ENCODE assay signal across 1 cellular context in the genomic region with DNA sequence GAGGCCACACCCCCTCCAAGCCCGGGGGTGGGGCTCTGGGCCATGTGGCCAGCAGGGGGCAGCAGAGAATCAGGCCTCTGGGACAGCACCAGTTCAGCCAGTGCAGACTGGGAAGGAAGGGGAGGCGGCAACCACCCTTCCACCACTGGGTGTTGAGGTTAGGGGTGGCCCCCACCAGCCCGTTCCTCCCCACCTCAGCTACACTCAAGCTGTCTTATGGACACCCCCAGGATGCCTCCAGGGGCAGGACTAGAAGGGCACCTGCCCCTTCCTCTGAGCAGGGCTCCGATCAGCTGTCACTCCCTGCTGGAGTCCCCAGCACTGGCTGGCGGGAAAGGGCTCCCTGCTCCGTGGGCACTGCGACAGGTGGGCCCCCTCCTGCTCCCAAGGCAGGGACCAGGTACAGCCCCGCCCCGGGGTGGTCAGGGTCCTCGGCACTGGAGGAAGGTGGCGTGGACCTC.
TF ChIP-seq lines count a peak whose summit lies in the region.

No MANE protein-coding gene starts in this region.

TF ChIP-seq in HepG2, 621 proteins besides CTCF, POLR2A, EP300 and RAD21 (continued from another document and continues in another):
- TF ChIP-seq ZNF318 (CRISPR knock-in tag; IDR thresholded peaks at IDR 0.05) = no peak
- no peak for TF ChIP-seq SOX6 (IDR thresholded peaks at IDR 0.05)
- TF ChIP-seq SOX6 (CRISPR knock-in tag; IDR thresholded peaks at IDR 0.05) = peak; percentile 68
- no peak for TF ChIP-seq ZNF7 (CRISPR knock-in tag; IDR thresholded peaks at IDR 0.05)
- TF ChIP-seq GFI1 (CRISPR knock-in tag; IDR thresholded peaks at IDR 0.05; ENCODE audit: borderline replicate concordance) = no peak; the same call in 1 of the 2 replicates
- TF ChIP-seq ZNF792 (CRISPR knock-in tag; IDR thresholded peaks at IDR 0.05) = 0 out of 2 replicates have a peak, but pooled peaks have one; percentile 43
- TF ChIP-seq ZNF790 (CRISPR knock-in tag; IDR thresholded peaks at IDR 0.05; ENCODE audit: borderline replicate concordance) = no peak
- TF ChIP-seq ZNF230 (CRISPR knock-in tag; IDR thresholded peaks at IDR 0.05) = 0 out of 2 replicates have a peak, but pooled peaks have one; percentile 78
- TF ChIP-seq ZBTB49 (CRISPR knock-in tag; IDR thresholded peaks at IDR 0.05; ENCODE audit: borderline replicate concordance) = no peak
- TF ChIP-seq, protein P1, sequence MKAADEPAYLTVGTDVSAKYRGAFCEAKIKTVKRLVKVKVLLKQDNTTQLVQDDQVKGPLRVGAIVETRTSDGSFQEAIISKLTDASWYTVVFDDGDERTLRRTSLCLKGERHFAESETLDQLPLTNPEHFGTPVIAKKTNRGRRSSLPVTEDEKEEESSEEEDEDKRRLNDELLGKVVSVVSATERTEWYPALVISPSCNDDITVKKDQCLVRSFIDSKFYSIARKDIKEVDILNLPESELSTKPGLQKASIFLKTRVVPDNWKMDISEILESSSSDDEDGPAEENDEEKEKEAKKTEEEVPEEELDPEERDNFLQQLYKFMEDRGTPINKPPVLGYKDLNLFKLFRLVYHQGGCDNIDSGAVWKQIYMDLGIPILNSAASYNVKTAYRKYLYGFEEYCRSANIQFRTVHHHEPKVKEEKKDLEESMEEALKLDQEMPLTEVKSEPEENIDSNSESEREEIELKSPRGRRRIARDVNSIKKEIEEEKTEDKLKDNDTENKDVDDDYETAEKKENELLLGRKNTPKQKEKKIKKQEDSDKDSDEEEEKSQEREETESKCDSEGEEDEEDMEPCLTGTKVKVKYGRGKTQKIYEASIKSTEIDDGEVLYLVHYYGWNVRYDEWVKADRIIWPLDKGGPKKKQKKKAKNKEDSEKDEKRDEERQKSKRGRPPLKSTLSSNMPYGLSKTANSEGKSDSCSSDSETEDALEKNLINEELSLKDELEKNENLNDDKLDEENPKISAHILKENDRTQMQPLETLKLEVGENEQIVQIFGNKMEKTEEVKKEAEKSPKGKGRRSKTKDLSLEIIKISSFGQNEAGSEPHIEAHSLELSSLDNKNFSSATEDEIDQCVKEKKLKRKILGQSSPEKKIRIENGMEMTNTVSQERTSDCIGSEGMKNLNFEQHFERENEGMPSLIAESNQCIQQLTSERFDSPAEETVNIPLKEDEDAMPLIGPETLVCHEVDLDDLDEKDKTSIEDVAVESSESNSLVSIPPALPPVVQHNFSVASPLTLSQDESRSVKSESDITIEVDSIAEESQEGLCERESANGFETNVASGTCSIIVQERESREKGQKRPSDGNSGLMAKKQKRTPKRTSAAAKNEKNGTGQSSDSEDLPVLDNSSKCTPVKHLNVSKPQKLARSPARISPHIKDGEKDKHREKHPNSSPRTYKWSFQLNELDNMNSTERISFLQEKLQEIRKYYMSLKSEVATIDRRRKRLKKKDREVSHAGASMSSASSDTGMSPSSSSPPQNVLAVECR (CRISPR knock-in tag; IDR thresholded peaks at IDR 0.05; ENCODE audit: borderline replicate concordance) = peak; percentile 46; the same call in 1 of the 2 replicates
- no peak for TF ChIP-seq ZNF598 (CRISPR knock-in tag; IDR thresholded peaks at IDR 0.05; ENCODE audit: borderline replicate concordance)
- no peak for TF ChIP-seq ZNF337 (CRISPR knock-in tag; IDR thresholded peaks at IDR 0.05; ENCODE audit: borderline replicate concordance, low read depth)
- TF ChIP-seq THAP9 (CRISPR knock-in tag; IDR thresholded peaks at IDR 0.05; ENCODE audit: borderline replicate concordance) = peak; percentile 49; the same call in 1 of the 2 replicates
- TF ChIP-seq ZNF572 (CRISPR knock-in tag; IDR thresholded peaks at IDR 0.05) = peak; percentile 81; the same call in 1 of the 2 replicates
- no peak for TF ChIP-seq IRF1 (CRISPR knock-in tag; IDR thresholded peaks at IDR 0.05; ENCODE audit: low read depth)
- no peak for TF ChIP-seq CHCHD3 (CRISPR knock-in tag; IDR thresholded peaks at IDR 0.05)
- no peak for TF ChIP-seq ZNF180 (CRISPR knock-in tag; IDR thresholded peaks at IDR 0.05; ENCODE audit: borderline replicate concordance, low read depth)
- TF ChIP-seq, protein P2, sequence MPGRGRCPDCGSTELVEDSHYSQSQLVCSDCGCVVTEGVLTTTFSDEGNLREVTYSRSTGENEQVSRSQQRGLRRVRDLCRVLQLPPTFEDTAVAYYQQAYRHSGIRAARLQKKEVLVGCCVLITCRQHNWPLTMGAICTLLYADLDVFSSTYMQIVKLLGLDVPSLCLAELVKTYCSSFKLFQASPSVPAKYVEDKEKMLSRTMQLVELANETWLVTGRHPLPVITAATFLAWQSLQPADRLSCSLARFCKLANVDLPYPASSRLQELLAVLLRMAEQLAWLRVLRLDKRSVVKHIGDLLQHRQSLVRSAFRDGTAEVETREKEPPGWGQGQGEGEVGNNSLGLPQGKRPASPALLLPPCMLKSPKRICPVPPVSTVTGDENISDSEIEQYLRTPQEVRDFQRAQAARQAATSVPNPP (CRISPR knock-in tag; IDR thresholded peaks at IDR 0.05) = no peak
- TF ChIP-seq PHF5A (CRISPR knock-in tag; IDR thresholded peaks at IDR 0.05; ENCODE audit: low read depth, unreplicated experiment) = no peak
- TF ChIP-seq TP53 (CRISPR knock-in tag; conservative IDR thresholded peaks at IDR 0.05) = no peak
- TF ChIP-seq ELF3 (CRISPR knock-in tag; IDR thresholded peaks at IDR 0.05) = peak; percentile 45; the same call in 1 of the 2 replicates
- TF ChIP-seq, protein P3, sequence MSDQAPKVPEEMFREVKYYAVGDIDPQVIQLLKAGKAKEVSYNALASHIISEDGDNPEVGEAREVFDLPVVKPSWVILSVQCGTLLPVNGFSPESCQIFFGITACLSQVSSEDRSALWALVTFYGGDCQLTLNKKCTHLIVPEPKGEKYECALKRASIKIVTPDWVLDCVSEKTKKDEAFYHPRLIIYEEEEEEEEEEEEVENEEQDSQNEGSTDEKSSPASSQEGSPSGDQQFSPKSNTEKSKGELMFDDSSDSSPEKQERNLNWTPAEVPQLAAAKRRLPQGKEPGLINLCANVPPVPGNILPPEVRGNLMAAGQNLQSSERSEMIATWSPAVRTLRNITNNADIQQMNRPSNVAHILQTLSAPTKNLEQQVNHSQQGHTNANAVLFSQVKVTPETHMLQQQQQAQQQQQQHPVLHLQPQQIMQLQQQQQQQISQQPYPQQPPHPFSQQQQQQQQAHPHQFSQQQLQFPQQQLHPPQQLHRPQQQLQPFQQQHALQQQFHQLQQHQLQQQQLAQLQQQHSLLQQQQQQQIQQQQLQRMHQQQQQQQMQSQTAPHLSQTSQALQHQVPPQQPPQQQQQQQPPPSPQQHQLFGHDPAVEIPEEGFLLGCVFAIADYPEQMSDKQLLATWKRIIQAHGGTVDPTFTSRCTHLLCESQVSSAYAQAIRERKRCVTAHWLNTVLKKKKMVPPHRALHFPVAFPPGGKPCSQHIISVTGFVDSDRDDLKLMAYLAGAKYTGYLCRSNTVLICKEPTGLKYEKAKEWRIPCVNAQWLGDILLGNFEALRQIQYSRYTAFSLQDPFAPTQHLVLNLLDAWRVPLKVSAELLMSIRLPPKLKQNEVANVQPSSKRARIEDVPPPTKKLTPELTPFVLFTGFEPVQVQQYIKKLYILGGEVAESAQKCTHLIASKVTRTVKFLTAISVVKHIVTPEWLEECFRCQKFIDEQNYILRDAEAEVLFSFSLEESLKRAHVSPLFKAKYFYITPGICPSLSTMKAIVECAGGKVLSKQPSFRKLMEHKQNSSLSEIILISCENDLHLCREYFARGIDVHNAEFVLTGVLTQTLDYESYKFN (CRISPR knock-in tag; conservative IDR thresholded peaks at IDR 0.05) = peak; percentile 34; the same call in 1 of the 2 replicates
- TF ChIP-seq JARID2 (CRISPR knock-in tag; IDR thresholded peaks at IDR 0.05; ENCODE audit: insufficient replicate concordance) = no peak
- TF ChIP-seq FOXK2 (IDR thresholded peaks at IDR 0.05) = no peak
- TF ChIP-seq PREB (CRISPR knock-in tag; IDR thresholded peaks at IDR 0.05) = no peak
